Comparison of ENCODE assay signal across 24 cellular contexts in the genomic region with DNA sequence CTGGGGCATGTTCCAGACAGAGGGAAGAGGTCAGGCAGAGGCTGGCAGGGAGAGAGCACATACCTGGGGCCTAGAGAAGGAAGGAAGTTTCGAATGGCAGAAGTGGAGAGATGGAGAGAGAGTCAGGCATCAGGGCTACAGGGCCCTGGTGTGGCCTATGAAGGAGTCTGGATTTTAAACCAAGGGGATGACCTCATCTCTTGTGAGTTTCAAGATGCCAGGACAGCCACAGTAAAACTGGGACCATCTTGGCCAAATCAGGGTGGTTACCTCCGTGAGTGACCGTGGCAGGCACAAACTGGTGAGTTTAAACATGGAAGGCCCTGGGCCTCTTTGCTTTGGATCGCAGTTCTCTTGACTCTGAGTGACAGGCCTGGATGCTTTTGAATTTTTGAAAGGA. TPM values are rescaled to one million over a fixed set of nuclear protein-coding genes. Genes with fewer than 3 reads are reported as not detected.
A peak's percentile ranks its signal among the peaks of the same experiment; 100 is the strongest.
DNase-seq lines count a peak whose midpoint lies in the region; ATAC-seq, FAIRE-seq and TF ChIP-seq lines count a peak whose summit lies in the region.
"Had no signal": no experiment of that assay in that cellular context is flagged by ENCODE, and none has a peak within 500 bp of the region (broad histone marks: within the 10 kb centered on the region; RNA-seq: fewer than 3 reads in every experiment).

No MANE protein-coding gene starts in this region.

- H2BK20ac ChIP-seq in H9 (ENCODE audit: low read depth, low read length, poor library complexity, severe bottlenecking) = no peak overlapping the region

- H3K27me3 Mint-ChIP-seq in activated CD8-positive, alpha-beta memory T cell treated with anti-CD3 and anti-CD28 coated beads, Interleukin-2, amount 10 ng/mL, durations not matched to agents 7 days and 5 days = peaks cover 20% of the 10 kb centered on the region
- peaks cover 14% of the 10 kb centered on the region for H3K27me3 Mint-ChIP-seq in activated naive CD8-positive, alpha-beta T cell treated with anti-CD3 and anti-CD28 coated beads for 36 hours
- peaks cover 4% of the 10 kb centered on the region for H3K27me3 Mint-ChIP-seq in H9 (ENCODE audit: low read depth)

- H3T11ph ChIP-seq in H9 (ENCODE audit: low read length) = no peak overlapping the region

- H3K27ac ChIP-seq in neuronal stem cell (replicated peaks; ENCODE audit: low read length) (no peak overlapping the region), H9 (ENCODE audit: insufficient read length, low read depth, low read length) (no peak overlapping the region)
- H3K27ac ChIP-seq: BLaER1, foreskin keratinocyte, thoracic aorta had no signal

- no peaks in the 10 kb centered on the region for H3K79me1 ChIP-seq in neuronal stem cell (ENCODE audit: low read depth, low read length)
- no peaks in the 10 kb centered on the region for H3K79me1 ChIP-seq in H9 (ENCODE audit: insufficient read depth, low read depth, low read length, poor library complexity, severe bottlenecking)

- H2BK120ac ChIP-seq in neuronal stem cell (ENCODE audit: low read depth, low read length) = no peak overlapping the region
- H2BK120ac ChIP-seq in H9 (ENCODE audit: low read depth, low read length, poor library complexity, severe bottlenecking) = no peak overlapping the region

- H4K8ac ChIP-seq in neuronal stem cell (ENCODE audit: low read depth, low read length) (no peak overlapping the region), H9 (replicated peaks; ENCODE audit: insufficient read length, low read depth, low read length) (no peak overlapping the region)

- no peak overlapping the region for H3K4me2 ChIP-seq in neuronal stem cell (ENCODE audit: insufficient read depth, low read length, poor library complexity, severe bottlenecking)
- no peak overlapping the region for H3K4me2 ChIP-seq in H9 (ENCODE audit: insufficient read depth, insufficient read length, low read length)

- H3K36me3 ChIP-seq in neuronal stem cell (replicated peaks in 1 of 2; ENCODE audit: control insufficient read depth in 2 of 2, insufficient read depth in 2 of 2, low read length in 2 of 2) = no peaks in the 10 kb centered on the region
- H3K36me3 ChIP-seq: BLaER1, thoracic aorta had no signal

- peaks cover 33 to 61% of the 10 kb centered on the region in 2 donors for H3K4me1 ChIP-seq in neuronal stem cell (ENCODE audit: control insufficient read depth in 2 of 2, insufficient read depth in 1 of 2, low read depth in 1 of 2, low read length in 2 of 2)
- H3K4me1 ChIP-seq in H9 (ENCODE audit: insufficient read depth, low read length) = no peaks in the 10 kb centered on the region; the same call in 1 of the 2 replicates
- H3K4me1 ChIP-seq: foreskin keratinocyte had no signal

- no peaks in the 10 kb centered on the region for H3K36me3 Mint-ChIP-seq in activated CD8-positive, alpha-beta memory T cell treated with anti-CD3 and anti-CD28 coated beads, Interleukin-2, amount 10 ng/mL, durations not matched to agents 7 days and 5 days
- H3K36me3 Mint-ChIP-seq in activated naive CD8-positive, alpha-beta T cell treated with anti-CD3 and anti-CD28 coated beads for 36 hours = no peaks in the 10 kb centered on the region
- H3K36me3 Mint-ChIP-seq in H9 (ENCODE audit: insufficient read depth in 1 of 3, low read depth in 3 of 3) = no peaks in the 10 kb centered on the region

- H3K9me3 ChIP-seq in neuronal stem cell (replicated peaks in 1 of 2; ENCODE audit: control insufficient read depth in 2 of 2, insufficient read depth in 1 of 2, low read depth in 1 of 2, low read length in 2 of 2) (no peaks in the 10 kb centered on the region), H9 (ENCODE audit: control insufficient read depth, low read depth, low read length) (no peaks in the 10 kb centered on the region)
- H3K9me3 ChIP-seq: BLaER1, thoracic aorta had no signal

- TF ChIP-seq CTCF in H9 (conservative IDR thresholded peaks at IDR 0.05) = no peak

- peak overlapping the region; percentile 19 for H2AFZ ChIP-seq in neuronal stem cell (ENCODE audit: low read length)
- no peak overlapping the region for H2AFZ ChIP-seq in H9 (ENCODE audit: low read length)

- no peak overlapping the region for H4K5ac ChIP-seq in H9 (ENCODE audit: insufficient read length, low read depth, low read length)

- no peak overlapping the region for H3K4ac ChIP-seq in neuronal stem cell (ENCODE audit: low read length)
- H3K4ac ChIP-seq in H9 (ENCODE audit: low read depth, low read length) = no peak overlapping the region

- CTCF ChIA-PET in activated CD8-positive, alpha-beta memory T cell treated with anti-CD3 and anti-CD28 coated beads, Interleukin-2, amount 10 ng/mL, durations not matched to agents 7 days and 5 days (lab: Charles Lee) = interaction anchor here (1.4 kb wide), 1 partner anchor 145 kb away, joined by 3 read pairs; no protein-coding TSS in a partner anchor

- ATAC-seq in activated CD8-positive, alpha-beta memory T cell treated with anti-CD3 and anti-CD28 coated beads, Interleukin-2, amount 10 ng/mL, durations not matched to agents 7 days and 5 days = peak; percentile 7
- ATAC-seq in HG03442 (IDR thresholded peaks at IDR 0.05; ENCODE audit: unreplicated experiment) = no peak
- ATAC-seq: foreskin keratinocyte, Right ventricle myocardium inferior had no signal

- H2AK5ac ChIP-seq in neuronal stem cell (ENCODE audit: low read depth, low read length) (peak overlapping the region; percentile 36), H9 (ENCODE audit: insufficient read length, low read length) (no peak overlapping the region)

- peaks cover 24% of the 10 kb centered on the region for H3K4me1 Mint-ChIP-seq in activated CD8-positive, alpha-beta memory T cell treated with anti-CD3 and anti-CD28 coated beads, Interleukin-2, amount 10 ng/mL, durations not matched to agents 7 days and 5 days
- peaks cover 28% of the 10 kb centered on the region for H3K4me1 Mint-ChIP-seq in activated naive CD8-positive, alpha-beta T cell treated with anti-CD3 and anti-CD28 coated beads for 36 hours
- peaks cover 27 to 44% of the 10 kb centered on the region in 2 experiments for H3K4me1 Mint-ChIP-seq in H9

- DNase-seq in activated CD8-positive, alpha-beta memory T cell treated with anti-CD3 and anti-CD28 coated beads, Interleukin-2, amount 10 ng/mL, durations not matched to agents 7 days and 5 days = no peak
- no peak for DNase-seq in activated CD8-positive, alpha-beta memory T cell treated with anti-CD3 and anti-CD28 coated beads, Interleukin-2, amount 50 U/mL, for 4 hours
- DNase-seq in HTR-8/SVneo (ENCODE audit: insufficient read length, low spot score) (no peak), neuronal stem cell (ENCODE audit: low spot score) (no peak), H9 (no peak)
- no peak for DNase-seq in activated naive CD8-positive, alpha-beta T cell treated with anti-CD3 and anti-CD28 coated beads for 36 hours
- DNase-seq in effector CD4-positive, alpha-beta T cell = no peak
- DNase-seq: amniotic stem cell, GDM1, hippocampal formation, KBM-7, MV-4-11, NCI-H1694 treated with DMSO at 0.1 percent for 48 hours had no signal

- no peaks in the 10 kb centered on the region for H4K20me1 ChIP-seq in H9 (ENCODE audit: control insufficient read depth, insufficient read depth, insufficient read length)
- H4K20me1 ChIP-seq: BLaER1 had no signal

- H2BK12ac ChIP-seq in neuronal stem cell (ENCODE audit: low read length) (no peak overlapping the region), H9 (ENCODE audit: insufficient read length, low read depth, low read length) (no peak overlapping the region)

- H3K23ac ChIP-seq in neuronal stem cell (ENCODE audit: low read depth, low read length, poor library complexity) (no peak overlapping the region), H9 (ENCODE audit: insufficient read length, low read depth, low read length) (no peak overlapping the region)

- H3K14ac ChIP-seq in neuronal stem cell (ENCODE audit: low read length) (no peak overlapping the region), H9 (ENCODE audit: insufficient read depth, low read length) (no peak overlapping the region; the same call in 1 of the 2 replicates)

- no peaks in the 10 kb centered on the region for H3K9me3 Mint-ChIP-seq in activated CD8-positive, alpha-beta memory T cell treated with anti-CD3 and anti-CD28 coated beads, Interleukin-2, amount 10 ng/mL, durations not matched to agents 7 days and 5 days (ENCODE audit: low read depth)
- no peaks in the 10 kb centered on the region for H3K9me3 Mint-ChIP-seq in activated naive CD8-positive, alpha-beta T cell treated with anti-CD3 and anti-CD28 coated beads for 36 hours
- H3K9me3 Mint-ChIP-seq in H9 = no peaks in the 10 kb centered on the region; a peak in 1 of 5 replicates
- H3K9me3 Mint-ChIP-seq: activated T-cell treated with anti-CD3 and anti-CD28 coated beads, Interleukin-2, amount 50 U/mL, for 4 hours had no signal

- H4K91ac ChIP-seq in neuronal stem cell (ENCODE audit: low read depth, low read length, poor library complexity) (no peak overlapping the region), H9 (ENCODE audit: insufficient read length, low read depth, low read length) (no peak overlapping the region)

- peak overlapping the region; percentile 36 for H3K27ac Mint-ChIP-seq in activated CD8-positive, alpha-beta memory T cell treated with anti-CD3 and anti-CD28 coated beads, Interleukin-2, amount 10 ng/mL, durations not matched to agents 7 days and 5 days
- H3K27ac Mint-ChIP-seq in activated naive CD8-positive, alpha-beta T cell treated with anti-CD3 and anti-CD28 coated beads for 36 hours = peak overlapping the region; percentile 78
- H3K27ac Mint-ChIP-seq in H9 = no peak overlapping the region

- WGBS in neuronal stem cell (ENCODE audit: extremely low coverage in 2 of 2, insufficient read length in 2 of 2, insufficient replicate concordance in 1 of 2), 2 donors = no CpG with 5 or more reads among the region's 4 CpGs
- no CpG with 5 or more reads among the region's 4 CpGs for WGBS in H9 (ENCODE audit: extremely low coverage, insufficient read length, low lambda C conversion rate)

- H2BK15ac ChIP-seq in neuronal stem cell (ENCODE audit: low read length) (no peak overlapping the region), H9 (ENCODE audit: low read depth, low read length) (no peak overlapping the region)

- H3K79me2 ChIP-seq in H9 (ENCODE audit: insufficient read depth, low read length) = no peaks in the 10 kb centered on the region

- H3K27me3 ChIP-seq in neuronal stem cell (ENCODE audit: control insufficient read depth in 3 of 3, insufficient read depth in 3 of 3, low read depth in 1 of 3, low read length in 3 of 3) (no peaks in the 10 kb centered on the region), H9 (ENCODE audit: insufficient read depth, low read length) (no peaks in the 10 kb centered on the region)
- H3K27me3 ChIP-seq: BLaER1 had no signal

- peak; percentile 40 for FAIRE-seq in HTR-8/SVneo (lab: Jason Lieb, UNC)

- H3K9ac ChIP-seq in neuronal stem cell (ENCODE audit: low read depth, low read length, poor library complexity) (no peak overlapping the region), H9 (ENCODE audit: extremely low read depth, insufficient read length, low read length) (no peak overlapping the region)
- H3K9ac ChIP-seq: BLaER1 had no signal

- H3K23me2 ChIP-seq in H9 (ENCODE audit: insufficient read length, low read depth, low read length, poor library complexity, severe bottlenecking) = no peaks in the 10 kb centered on the region

- no peak overlapping the region for H3K4me3 ChIP-seq in neuronal stem cell (ENCODE audit: low read length in 2 of 2)
- H3K4me3 ChIP-seq: BLaER1, lung, thoracic aorta had no signal

- H3K18ac ChIP-seq in neuronal stem cell (ENCODE audit: low read length) = peak overlapping the region; percentile 53
- H3K18ac ChIP-seq in H9 (ENCODE audit: insufficient read length, low read depth, low read length) = no peak overlapping the region

- H2BK5ac ChIP-seq in neuronal stem cell (ENCODE audit: low read length) (no peak overlapping the region), H9 (ENCODE audit: insufficient read length, low read length) (no peak overlapping the region)

- H3K56ac ChIP-seq in H9 (ENCODE audit: insufficient read length, low read depth, low read length) = no peak overlapping the region

- no peak overlapping the region for H3K4me3 Mint-ChIP-seq in activated CD8-positive, alpha-beta memory T cell treated with anti-CD3 and anti-CD28 coated beads, Interleukin-2, amount 10 ng/mL, durations not matched to agents 7 days and 5 days
- H3K4me3 Mint-ChIP-seq in activated naive CD8-positive, alpha-beta T cell treated with anti-CD3 and anti-CD28 coated beads for 36 hours = peak overlapping the region; percentile 9
- no peak overlapping the region for H3K4me3 Mint-ChIP-seq in H9
- H3K4me3 Mint-ChIP-seq: activated T-cell treated with anti-CD3 and anti-CD28 coated beads, Interleukin-2, amount 50 U/mL, for 4 hours had no signal

RNA-seq across cellular contexts. Expression of gene ATP2C2, which starts 7.6 kb away (rescaled TPM):
- not detected for total RNA-seq in activated CD8-positive, alpha-beta memory T cell treated with anti-CD3 and anti-CD28 coated beads, Interleukin-2, amount 10 ng/mL, durations not matched to agents 7 days and 5 days
- total RNA-seq in activated naive CD8-positive, alpha-beta T cell treated with anti-CD3 and anti-CD28 coated beads for 36 hours = not detected
- polyA plus RNA-seq in neuronal stem cell (2013, experiment 1 of 2) = 0.24 TPM
- polyA plus RNA-seq in neuronal stem cell (2013, experiment 2 of 2) = 0.47 TPM
- total RNA-seq in H9 (2021) = 2.8 and 4.0 TPM in 2 replicates
- total RNA-seq: A673; activated T-cell treated with anti-CD3 and anti-CD28 coated beads, Interleukin-2, amount 50 U/mL, for 4 hours; cardiac septum; dermis microvascular lymphatic vessel endothelial cell; osteocyte; Right ventricle myocardium inferior had no signal

Comparison
In these comparisons a context has a peak if more than half of its experiments do, and no peak if none do; other contexts are left out.
1. H3K27ac Mint-ChIP-seq: peak in activated CD8-positive, alpha-beta memory T cell treated with anti-CD3 and anti-CD28 coated beads, Interleukin-2, amount 10 ng/mL, durations not matched to agents 7 days and 5 days (single experiment) and activated naive CD8-positive, alpha-beta T cell treated with anti-CD3 and anti-CD28 coated beads for 36 hours (single experiment); none in H9 (0 of 3).